In the genomic region with DNA sequence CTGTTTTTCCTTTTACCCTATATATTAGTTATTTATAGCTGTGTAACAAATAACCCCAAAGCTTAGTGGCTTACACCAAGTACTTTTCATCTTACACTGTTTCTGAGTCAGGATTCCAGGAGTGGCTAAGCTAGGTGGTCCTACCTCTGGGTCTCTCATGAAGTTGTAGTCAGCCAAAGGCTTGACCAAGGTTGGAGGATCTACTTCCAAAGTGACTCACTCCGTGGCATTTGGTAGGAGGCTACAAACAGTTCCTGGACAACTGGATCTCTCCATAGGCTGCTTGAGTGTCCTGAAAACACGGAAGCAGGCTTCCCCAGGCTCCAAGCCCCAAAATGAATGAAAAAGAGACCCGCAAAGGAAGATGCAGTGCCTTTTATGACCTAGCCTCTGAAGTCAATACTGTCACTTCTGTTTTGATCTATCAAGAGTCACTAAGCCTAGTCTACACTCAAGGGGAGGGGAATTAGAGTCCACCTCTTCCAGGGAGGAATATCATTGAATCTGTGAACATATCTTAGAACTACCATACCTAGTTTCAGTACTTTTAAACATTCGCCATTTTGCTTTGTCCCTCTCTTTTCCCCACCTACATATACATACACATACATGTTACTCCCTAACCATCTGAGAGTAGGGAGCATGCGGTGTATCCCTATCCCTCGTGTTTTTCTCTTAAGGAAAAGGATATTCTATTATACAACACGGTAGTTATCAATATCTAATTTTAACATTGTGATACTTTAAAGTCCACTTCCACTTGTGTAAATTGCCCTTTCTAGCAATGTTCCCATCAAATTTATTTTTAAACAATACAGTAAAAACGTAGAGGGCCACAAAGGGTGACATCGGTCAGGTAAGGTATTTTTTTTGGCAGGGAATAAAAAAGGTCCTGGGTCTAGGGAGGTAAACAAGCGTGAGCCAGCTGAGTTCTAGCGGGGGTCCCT, we compare ENCODE assay signal across 8 cellular contexts.
A peak's percentile ranks its signal among the peaks of the same experiment; 100 is the strongest.
DNase-seq lines count a peak whose midpoint lies in the region; ATAC-seq and TF ChIP-seq lines count a peak whose summit lies in the region.

No MANE protein-coding gene starts in this region.

- H3K27ac Mint-ChIP-seq in T-helper 2 cell treated with Interferon-gamma antibody and Interleukin-4, amounts not matched to agents 5 μg/mL and 100 μg/mL, for 36 hours: peak overlapping the region; percentile 98

- no peaks in the 10 kb centered on the region for H3K9me3 Mint-ChIP-seq in T-helper 2 cell treated with Interferon-gamma antibody and Interleukin-4, amounts not matched to agents 5 μg/mL and 100 μg/mL, for 36 hours

- H3K4me1 ChIP-seq in neuron (ENCODE audit: insufficient read depth, low read length): peaks cover 16% of the 10 kb centered on the region

- no peaks in the 10 kb centered on the region for H3K27me3 Mint-ChIP-seq in T-helper 2 cell treated with Interferon-gamma antibody and Interleukin-4, amounts not matched to agents 5 μg/mL and 100 μg/mL, for 36 hours (ENCODE audit: low read depth)

- peak overlapping the region; percentile 64 for H2AFZ ChIP-seq in neuron (ENCODE audit: low read depth, low read length)

- ATAC-seq in HG02981 (IDR thresholded peaks at IDR 0.05; ENCODE audit: unreplicated experiment): no peak

- H3K27me3 ChIP-seq in HL-60 (ENCODE audit: insufficient read depth, poor library complexity, severe bottlenecking) (no peaks in the 10 kb centered on the region), neuron (ENCODE audit: insufficient read depth, low read length) (no peaks in the 10 kb centered on the region)

- peaks cover 40% of the 10 kb centered on the region for H3K4me1 Mint-ChIP-seq in T-helper 2 cell treated with Interferon-gamma antibody and Interleukin-4, amounts not matched to agents 5 μg/mL and 100 μg/mL, for 36 hours (ENCODE audit: low read depth)

- H3K36me3 Mint-ChIP-seq in T-helper 2 cell treated with Interferon-gamma antibody and Interleukin-4, amounts not matched to agents 5 μg/mL and 100 μg/mL, for 36 hours (ENCODE audit: low read depth): peaks cover 33% of the 10 kb centered on the region

- H3K4me3 ChIP-seq in GM08714 (ENCODE audit: low read length) (peak overlapping the region; percentile 94), HL-60 (replicated peaks; ENCODE audit: insufficient read depth, low read length) (peak overlapping the region; percentile 82), neuron (ENCODE audit: low read length) (peak overlapping the region; percentile 96)

- H3K9me3 ChIP-seq in neuron (ENCODE audit: low read length): no peaks in the 10 kb centered on the region

- TF ChIP-seq CTCF in HL-60 (IDR thresholded peaks at IDR 0.05; ENCODE audit: insufficient read depth, low read length): no peak

- no peak for DNase-seq in HL-60 (ENCODE audit: low read depth in 1 of 2, low spot score in 1 of 2)
- no peak for DNase-seq in T-helper 2 cell treated with Interferon-gamma antibody and Interleukin-4, amounts not matched to agents 5 μg/mL and 100 μg/mL, for 36 hours (ENCODE audit: low spot score)
- peak; percentile 32 for DNase-seq in fibroblast of gingiva (ENCODE audit: low read depth)
- DNase-seq in germinal center (ENCODE audit: low spot score): no peak
- DNase-seq in epidermal melanocyte (ENCODE audit: insufficient read length, low spot score): no peak

- H3K4me3 Mint-ChIP-seq in T-helper 2 cell treated with Interferon-gamma antibody and Interleukin-4, amounts not matched to agents 5 μg/mL and 100 μg/mL, for 36 hours: peak overlapping the region; percentile 92

- no peaks in the 10 kb centered on the region for H3K36me3 ChIP-seq in neuron (ENCODE audit: insufficient read depth, low read length)

- H3K27ac ChIP-seq in HL-60 (replicated peaks): peak overlapping the region; percentile 90
